ENCODE assay signal across 7 cellular contexts in the genomic region with DNA sequence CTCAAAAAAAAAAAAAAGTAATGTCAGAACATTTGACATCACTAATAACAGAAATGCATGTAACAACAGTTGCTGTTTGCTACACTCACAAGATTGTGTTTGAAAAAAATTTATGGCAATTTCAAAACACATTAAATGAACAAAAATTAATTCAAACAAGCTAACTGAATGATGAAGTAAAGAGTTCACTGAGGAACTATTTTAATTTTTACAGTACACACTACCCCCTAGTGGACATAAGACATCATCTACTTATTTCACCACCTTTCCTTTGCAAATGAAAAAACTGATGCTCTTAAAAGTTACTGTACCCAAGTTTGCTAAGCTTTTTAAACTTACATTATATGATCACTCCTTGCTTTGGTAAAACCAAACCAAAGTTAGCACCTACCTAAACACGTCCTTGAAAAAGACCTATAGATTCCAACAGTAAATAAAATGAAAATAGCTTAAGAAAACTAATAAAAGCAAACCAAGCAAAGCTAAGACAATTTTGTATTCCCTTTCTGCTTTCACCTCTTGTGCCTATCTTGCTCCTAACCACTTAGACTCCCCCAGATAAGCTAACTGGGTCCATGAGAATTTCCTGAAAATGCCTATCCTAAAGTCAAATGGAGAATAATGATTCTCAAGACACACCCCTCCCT. TPM values are rescaled to one million over a fixed set of nuclear protein-coding genes. Genes with fewer than 3 reads are reported as not detected.
A peak's percentile ranks its signal among the peaks of the same experiment; 100 is the strongest.
DNase-seq lines count a peak whose midpoint lies in the region; TF ChIP-seq lines count a peak whose summit lies in the region.

No MANE protein-coding gene starts in this region.

- peak overlapping the region in 1 of 4 donors; percentile 36 for H3K4me3 ChIP-seq in esophagus squamous epithelium
- H3K4me3 ChIP-seq in osteoblast (ENCODE audit: insufficient read depth, low read length), result peak overlapping the region; percentile 48
- H3K4me3 ChIP-seq in MG63, result no peak overlapping the region

- DNase-seq in G401 (ENCODE audit: low spot score) (peak; percentile 68), HT1080 (ENCODE audit: low read depth) (peak; percentile 39), SK-MEL-5 (ENCODE audit: low read depth, low spot score) (peak; percentile 69), esophagus squamous epithelium (lab: John Stamatoyannopoulos, UW) (no peak), osteoblast (ENCODE audit: insufficient read length, low spot score, missing footprints) (no peak), hypothalamus (lab: John Stamatoyannopoulos, UW) (no peak), MG63 (no peak)

- H3K27me3 ChIP-seq in esophagus squamous epithelium (no peaks in the 10 kb centered on the region), osteoblast (ENCODE audit: insufficient read depth, low read length) (no peaks in the 10 kb centered on the region), MG63 (no peaks in the 10 kb centered on the region)

- TF ChIP-seq POLR2A in esophagus squamous epithelium (IDR thresholded peaks at IDR 0.05), result no peak

- 11% methylated on average over 1 of the region's 1 CpG for WGBS in esophagus squamous epithelium, 2 donors

- intact Hi-C loops in esophagus squamous epithelium (cut with DNase I), result no loop called here

- no peak overlapping the region for H2AFZ ChIP-seq in osteoblast (ENCODE audit: low read length)

- peak; percentile 45 to 75 (median 62) for TF ChIP-seq CTCF in esophagus squamous epithelium (IDR thresholded peaks at IDR 0.05)
- TF ChIP-seq CTCF in osteoblast (IDR thresholded peaks at IDR 0.05; ENCODE audit: extremely low read depth, low read depth, low read length), result peak; percentile 64

- H3K36me3 ChIP-seq in esophagus squamous epithelium (no peaks in the 10 kb centered on the region), osteoblast (ENCODE audit: insufficient read depth, low read length) (no peaks in the 10 kb centered on the region), MG63 (peaks cover 5% of the 10 kb centered on the region; the same call in 1 of the 2 replicates)

- no peaks in the 10 kb centered on the region for H3K9me3 ChIP-seq in esophagus squamous epithelium
- H3K9me3 ChIP-seq in osteoblast (ENCODE audit: low read depth, low read length), result no peaks in the 10 kb centered on the region
- H3K9me3 ChIP-seq in MG63, result no peaks in the 10 kb centered on the region

- in situ Hi-C loops in G401 (cut with HindIII; ENCODE audit: low sequenced_read_pairs) (no loop called here), SK-MEL-5 (cut with HindIII; ENCODE audit: low pct_unique_long_range_greater_than_20kb, low sequenced_read_pairs) (no loop called here)

- H3K27ac ChIP-seq in esophagus squamous epithelium (no peak overlapping the region), osteoblast (ENCODE audit: low read depth, low read length) (no peak overlapping the region)

- H3K4me1 ChIP-seq in esophagus squamous epithelium, result peaks cover 0 to 46% (median 0%) of the 10 kb centered on the region in 3 donors
- H3K4me1 ChIP-seq in osteoblast (ENCODE audit: insufficient read depth, low read length), result peaks cover 20% of the 10 kb centered on the region

- H3K79me2 ChIP-seq in osteoblast (ENCODE audit: insufficient read depth, low read length), result peaks cover 96% of the 10 kb centered on the region

- H4K20me1 ChIP-seq in osteoblast (ENCODE audit: insufficient read depth, low read length), result peaks cover 8% of the 10 kb centered on the region

- H3K4me2 ChIP-seq in osteoblast (ENCODE audit: insufficient read depth, low read length), result peak overlapping the region; percentile 69

RNA-seq across cellular contexts. Expression of a gene that starts 22.2 kb away (rescaled TPM):
- total RNA-seq in G401 (2014; rRNA removed; shearing (Covaris generic)), result 116 and 119 TPM in 2 replicates
- total RNA-seq in HT1080 (2014; rRNA removed; shearing (Covaris generic)), result 407 and 539 TPM in 2 replicates
- polyA plus RNA-seq in HT1080 (2015; cell fraction: cytosol; rRNA removed), result 124 and 213 TPM in 2 replicates
- polyA plus RNA-seq in HT1080 (2015; cell fraction: nucleus; rRNA removed), result 101 and 120 TPM in 2 replicates
- 213 and 249 TPM in 2 replicates for total RNA-seq in SK-MEL-5 (2014; rRNA removed; shearing (Covaris generic))
- 95.1 and 98.2 TPM in 2 replicates for polyA plus RNA-seq in SK-MEL-5 (2015; cell fraction: cytosol; rRNA removed)
- polyA plus RNA-seq in SK-MEL-5 (2015; cell fraction: nucleus; rRNA removed), result 37.1 and 53.7 TPM in 2 replicates
- total RNA-seq in esophagus squamous epithelium, result 10 to 100 TPM; 32.6 to 52.8 (median 43.3) TPM
- total RNA-seq in osteoblast, result 44.2 and 53.0 TPM in 2 replicates
- 69.7 and 115 TPM in 2 replicates for total RNA-seq in MG63 (2014; rRNA removed; shearing (Covaris generic); ENCODE audit: low replicate concordance)

RNA-seq across cellular contexts. Expression of a gene that starts 41.8 kb away (rescaled TPM):
- 35.2 and 65.6 TPM in 2 replicates for total RNA-seq in G401 (2014; rRNA removed; shearing (Covaris generic))
- total RNA-seq in HT1080 (2014; rRNA removed; shearing (Covaris generic)), result 29.2 and 42.9 TPM in 2 replicates
- polyA plus RNA-seq in HT1080 (2015; cell fraction: cytosol; rRNA removed), result 48.1 and 55.2 TPM in 2 replicates
- polyA plus RNA-seq in HT1080 (2015; cell fraction: nucleus; rRNA removed), result 26.3 and 32.2 TPM in 2 replicates
- 86.0 and 86.2 TPM in 2 replicates for total RNA-seq in SK-MEL-5 (2014; rRNA removed; shearing (Covaris generic))
- 93.3 and 119 TPM in 2 replicates for polyA plus RNA-seq in SK-MEL-5 (2015; cell fraction: cytosol; rRNA removed)
- polyA plus RNA-seq in SK-MEL-5 (2015; cell fraction: nucleus; rRNA removed), result 32.3 and 33.2 TPM in 2 replicates
- total RNA-seq in esophagus squamous epithelium, result 10 to 100 TPM; 16.0 to 33.8 (median 25.7) TPM
- total RNA-seq in osteoblast, result 138 and 145 TPM in 2 replicates
- total RNA-seq in MG63 (2014; rRNA removed; shearing (Covaris generic); ENCODE audit: low replicate concordance), result 45.9 and 53.3 TPM in 2 replicates

RNA-seq across cellular contexts. Expression of a gene that starts 47.8 kb away (rescaled TPM):
- total RNA-seq in G401 (2014; rRNA removed; shearing (Covaris generic)), result 159 and 173 TPM in 2 replicates
- 127 and 135 TPM in 2 replicates for total RNA-seq in HT1080 (2014; rRNA removed; shearing (Covaris generic))
- polyA plus RNA-seq in HT1080 (2015; cell fraction: cytosol; rRNA removed), result 148 and 165 TPM in 2 replicates
- 93.2 and 115 TPM in 2 replicates for polyA plus RNA-seq in HT1080 (2015; cell fraction: nucleus; rRNA removed)
- 128 TPM in 2 replicates for total RNA-seq in SK-MEL-5 (2014; rRNA removed; shearing (Covaris generic))
- polyA plus RNA-seq in SK-MEL-5 (2015; cell fraction: cytosol; rRNA removed), result 67.9 and 70.0 TPM in 2 replicates
- polyA plus RNA-seq in SK-MEL-5 (2015; cell fraction: nucleus; rRNA removed), result 32.4 and 45.7 TPM in 2 replicates
- total RNA-seq in esophagus squamous epithelium, result 10 to 100 TPM; 22.9 to 59.9 (median 43.4) TPM
- total RNA-seq in osteoblast, result 26.5 and 29.0 TPM in 2 replicates
- 131 TPM in 2 replicates for total RNA-seq in MG63 (2014; rRNA removed; shearing (Covaris generic); ENCODE audit: low replicate concordance)

Comparison
In these comparisons a context has a peak if more than half of its experiments do, and no peak if none do; other contexts are left out.
1. DNase-seq: peak in G401 (single experiment), HT1080 (single experiment) and SK-MEL-5 (single experiment); none in esophagus squamous epithelium (single experiment), osteoblast (single experiment), hypothalamus (0 of 51) and MG63 (single experiment).